1 cellular context compared by ENCODE assay signal in the genomic region with DNA sequence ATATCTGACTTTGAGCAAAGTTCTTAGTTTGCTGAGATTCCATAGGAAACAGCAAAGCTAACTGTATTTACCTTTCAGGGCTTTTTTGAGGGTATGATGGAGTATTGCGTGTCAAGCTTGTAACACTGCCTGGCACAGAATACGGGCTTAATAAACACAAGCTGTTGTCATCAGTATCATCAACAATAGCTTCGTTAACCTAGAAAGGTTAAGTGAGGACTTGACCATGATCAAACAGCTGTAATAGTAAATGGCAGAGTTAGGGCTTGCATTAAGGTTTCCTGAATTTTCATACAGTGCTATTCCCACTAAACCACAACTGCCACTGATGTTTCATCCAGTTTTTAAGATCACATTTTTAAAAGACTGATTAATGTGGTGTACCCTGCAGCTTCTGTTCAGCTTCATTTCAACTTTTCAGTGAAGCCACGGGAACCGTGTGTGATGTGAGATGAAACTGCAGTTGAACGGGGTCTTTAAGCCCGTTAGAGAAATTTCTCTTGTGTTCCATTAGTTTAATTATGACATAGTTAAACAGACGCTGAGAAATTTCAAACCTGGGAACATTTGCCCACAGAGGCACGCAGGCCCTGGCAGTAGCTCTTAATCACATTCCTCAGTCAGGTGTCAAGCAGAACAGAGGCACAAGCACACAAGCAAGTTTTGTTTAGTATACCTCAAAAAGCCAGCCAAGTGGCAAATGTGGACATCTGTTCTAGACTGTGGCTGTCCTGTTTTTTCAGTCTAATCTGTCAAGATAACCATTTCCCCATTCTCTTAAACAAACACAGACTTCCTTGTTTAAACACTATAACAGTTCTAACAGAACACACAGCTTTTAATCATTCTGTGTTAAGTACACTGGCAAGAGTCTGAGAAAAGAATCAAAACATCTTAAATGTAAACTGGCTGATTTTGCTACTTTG.
A peak's percentile ranks its signal among the peaks of the same experiment; 100 is the strongest.
TF ChIP-seq lines count a peak whose summit lies in the region.

No MANE protein-coding gene starts in this region.

TF ChIP-seq in HepG2, 621 proteins besides CTCF, POLR2A, EP300 and RAD21 (continued from another document and continues in another):
- TF ChIP-seq THYN1 (CRISPR knock-in tag; IDR thresholded peaks at IDR 0.05; ENCODE audit: borderline replicate concordance, low read depth) (0 out of 2 replicates have a peak, but pooled peaks have one; percentile 33), ZNF766 (CRISPR knock-in tag; IDR thresholded peaks at IDR 0.05; ENCODE audit: borderline replicate concordance) (no peak), SP1 (IDR thresholded peaks at IDR 0.05) (no peak), SP1 (CRISPR knock-in tag; IDR thresholded peaks at IDR 0.05) (no peak), ARNTL (CRISPR knock-in tag; IDR thresholded peaks at IDR 0.05) (peak; percentile 46; the same call in 1 of the 2 replicates), ZNF383 (CRISPR knock-in tag; IDR thresholded peaks at IDR 0.05; ENCODE audit: borderline replicate concordance) (no peak), ZNF205 (CRISPR knock-in tag; IDR thresholded peaks at IDR 0.05) (peak; percentile 19; the same call in 1 of the 2 replicates), TMF1 (CRISPR knock-in tag; IDR thresholded peaks at IDR 0.05; ENCODE audit: low read depth) (no peak), HDAC2 (CRISPR knock-in tag; IDR thresholded peaks at IDR 0.05) (peak; percentile 96), SP5 (CRISPR knock-in tag; IDR thresholded peaks at IDR 0.05; ENCODE audit: borderline replicate concordance, low read depth) (peak; percentile 43; the same call in 1 of the 2 replicates), MBD4 (IDR thresholded peaks at IDR 0.05; ENCODE audit: borderline replicate concordance, low read length) (peak; percentile 93; the same call in 1 of the 2 replicates), MTA3 (CRISPR knock-in tag; IDR thresholded peaks at IDR 0.05) (no peak), MTA1 (CRISPR knock-in tag; IDR thresholded peaks at IDR 0.05; ENCODE audit: borderline replicate concordance) (no peak), MYNN (CRISPR knock-in tag; IDR thresholded peaks at IDR 0.05; ENCODE audit: low read depth) (no peak), PAWR (CRISPR knock-in tag; IDR thresholded peaks at IDR 0.05; ENCODE audit: borderline replicate concordance) (no peak), ZBTB42 (CRISPR knock-in tag; IDR thresholded peaks at IDR 0.05) (no peak), ZNF138 (CRISPR knock-in tag; IDR thresholded peaks at IDR 0.05; ENCODE audit: low read depth) (no peak), PTBP1 (IDR thresholded peaks at IDR 0.05; ENCODE audit: low read depth, low read length, poor library complexity, severe bottlenecking) (no peak), SOX13 (IDR thresholded peaks at IDR 0.05) (peak; percentile 78), SOX13 (CRISPR knock-in tag; conservative IDR thresholded peaks at IDR 0.05 in 1 of 2, IDR thresholded peaks at IDR 0.05 in 1 of 2) (peak in 1 of 2 experiments; percentile 95; a peak in 2 of 4 replicates), ZNF17 (CRISPR knock-in tag; IDR thresholded peaks at IDR 0.05) (no peak), NFATC3 (CRISPR knock-in tag; IDR thresholded peaks at IDR 0.05) (0 out of 2 replicates have a peak, but pooled peaks have one; percentile 59), DNMT3B (CRISPR knock-in tag; conservative IDR thresholded peaks at IDR 0.05) (no peak; the same call in 1 of the 2 replicates), ZNF614 (CRISPR knock-in tag; IDR thresholded peaks at IDR 0.05; ENCODE audit: borderline replicate concordance) (peak; percentile 44; the same call in 1 of the 2 replicates), RFX3 (CRISPR knock-in tag; IDR thresholded peaks at IDR 0.05) (no peak), ADNP (CRISPR knock-in tag; IDR thresholded peaks at IDR 0.05) (no peak), GZF1 (CRISPR knock-in tag; IDR thresholded peaks at IDR 0.05) (no peak), ZNF230 (CRISPR knock-in tag; IDR thresholded peaks at IDR 0.05) (no peak), SOX5 (CRISPR knock-in tag; IDR thresholded peaks at IDR 0.05; ENCODE audit: borderline replicate concordance) (peak; percentile 93), ZSCAN29 (CRISPR knock-in tag; conservative IDR thresholded peaks at IDR 0.05) (peak; percentile 68; the same call in 1 of the 2 replicates), KLF12 (CRISPR knock-in tag; IDR thresholded peaks at IDR 0.05; ENCODE audit: borderline replicate concordance) (no peak), NFE2L1 (CRISPR knock-in tag; IDR thresholded peaks at IDR 0.05; ENCODE audit: borderline replicate concordance) (no peak), ARNT (IDR thresholded peaks at IDR 0.05) (no peak), ZNF792 (CRISPR knock-in tag; IDR thresholded peaks at IDR 0.05) (peak; percentile 70; the same call in 1 of the 2 replicates), ESRRA (CRISPR knock-in tag; IDR thresholded peaks at IDR 0.05; ENCODE audit: low read depth) (no peak), ZNF878 (CRISPR knock-in tag; IDR thresholded peaks at IDR 0.05) (peak; percentile 70; the same call in 1 of the 2 replicates), MIER3 (CRISPR knock-in tag; IDR thresholded peaks at IDR 0.05; ENCODE audit: borderline replicate concordance) (peak; percentile 67; the same call in 1 of the 2 replicates), JARID2 (CRISPR knock-in tag; IDR thresholded peaks at IDR 0.05; ENCODE audit: insufficient replicate concordance) (no peak), ZNF558 (CRISPR knock-in tag; IDR thresholded peaks at IDR 0.05; ENCODE audit: borderline replicate concordance) (no peak), SP140L (CRISPR knock-in tag; IDR thresholded peaks at IDR 0.05; ENCODE audit: borderline replicate concordance) (no peak), ELF4 (CRISPR knock-in tag; IDR thresholded peaks at IDR 0.05; ENCODE audit: borderline replicate concordance) (0 out of 2 replicates have a peak, but pooled peaks have one; percentile 66), CEBPG (CRISPR knock-in tag; IDR thresholded peaks at IDR 0.05) (peak; percentile 63), ZBTB7B (CRISPR knock-in tag; IDR thresholded peaks at IDR 0.05) (0 out of 2 replicates have a peak, but pooled peaks have one; percentile 32), ZNF530 (CRISPR knock-in tag; IDR thresholded peaks at IDR 0.05; ENCODE audit: low read depth) (no peak), KMT2B (CRISPR knock-in tag; IDR thresholded peaks at IDR 0.05) (peak; percentile 29; the same call in 1 of the 2 replicates), ELF1 (CRISPR knock-in tag; IDR thresholded peaks at IDR 0.05) (peak; percentile 63), HNF4G (IDR thresholded peaks at IDR 0.05; ENCODE audit: borderline replicate concordance, low read depth, low read length) (0 out of 2 replicates have a peak, but pooled peaks have one; percentile 3), HNF4G (CRISPR knock-in tag; IDR thresholded peaks at IDR 0.05; ENCODE audit: borderline replicate concordance, low read depth) (no peak), ZFP41 (CRISPR knock-in tag; IDR thresholded peaks at IDR 0.05; ENCODE audit: borderline replicate concordance) (no peak)
- TF ChIP-seq, protein P1, sequence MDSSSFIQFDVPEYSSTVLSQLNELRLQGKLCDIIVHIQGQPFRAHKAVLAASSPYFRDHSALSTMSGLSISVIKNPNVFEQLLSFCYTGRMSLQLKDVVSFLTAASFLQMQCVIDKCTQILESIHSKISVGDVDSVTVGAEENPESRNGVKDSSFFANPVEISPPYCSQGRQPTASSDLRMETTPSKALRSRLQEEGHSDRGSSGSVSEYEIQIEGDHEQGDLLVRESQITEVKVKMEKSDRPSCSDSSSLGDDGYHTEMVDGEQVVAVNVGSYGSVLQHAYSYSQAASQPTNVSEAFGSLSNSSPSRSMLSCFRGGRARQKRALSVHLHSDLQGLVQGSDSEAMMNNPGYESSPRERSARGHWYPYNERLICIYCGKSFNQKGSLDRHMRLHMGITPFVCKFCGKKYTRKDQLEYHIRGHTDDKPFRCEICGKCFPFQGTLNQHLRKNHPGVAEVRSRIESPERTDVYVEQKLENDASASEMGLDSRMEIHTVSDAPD (CRISPR knock-in tag; IDR thresholded peaks at IDR 0.05), result peak; percentile 81
- TF ChIP-seq, protein P2, sequence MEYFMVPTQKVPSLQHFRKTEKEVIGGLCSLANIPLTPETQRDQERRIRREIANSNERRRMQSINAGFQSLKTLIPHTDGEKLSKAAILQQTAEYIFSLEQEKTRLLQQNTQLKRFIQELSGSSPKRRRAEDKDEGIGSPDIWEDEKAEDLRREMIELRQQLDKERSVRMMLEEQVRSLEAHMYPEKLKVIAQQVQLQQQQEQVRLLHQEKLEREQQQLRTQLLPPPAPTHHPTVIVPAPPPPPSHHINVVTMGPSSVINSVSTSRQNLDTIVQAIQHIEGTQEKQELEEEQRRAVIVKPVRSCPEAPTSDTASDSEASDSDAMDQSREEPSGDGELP (IDR thresholded peaks at IDR 0.05; ENCODE audit: borderline replicate concordance, low read depth), result peak; percentile 78; the same call in 1 of the 2 replicates
- TF ChIP-seq, protein P3, sequence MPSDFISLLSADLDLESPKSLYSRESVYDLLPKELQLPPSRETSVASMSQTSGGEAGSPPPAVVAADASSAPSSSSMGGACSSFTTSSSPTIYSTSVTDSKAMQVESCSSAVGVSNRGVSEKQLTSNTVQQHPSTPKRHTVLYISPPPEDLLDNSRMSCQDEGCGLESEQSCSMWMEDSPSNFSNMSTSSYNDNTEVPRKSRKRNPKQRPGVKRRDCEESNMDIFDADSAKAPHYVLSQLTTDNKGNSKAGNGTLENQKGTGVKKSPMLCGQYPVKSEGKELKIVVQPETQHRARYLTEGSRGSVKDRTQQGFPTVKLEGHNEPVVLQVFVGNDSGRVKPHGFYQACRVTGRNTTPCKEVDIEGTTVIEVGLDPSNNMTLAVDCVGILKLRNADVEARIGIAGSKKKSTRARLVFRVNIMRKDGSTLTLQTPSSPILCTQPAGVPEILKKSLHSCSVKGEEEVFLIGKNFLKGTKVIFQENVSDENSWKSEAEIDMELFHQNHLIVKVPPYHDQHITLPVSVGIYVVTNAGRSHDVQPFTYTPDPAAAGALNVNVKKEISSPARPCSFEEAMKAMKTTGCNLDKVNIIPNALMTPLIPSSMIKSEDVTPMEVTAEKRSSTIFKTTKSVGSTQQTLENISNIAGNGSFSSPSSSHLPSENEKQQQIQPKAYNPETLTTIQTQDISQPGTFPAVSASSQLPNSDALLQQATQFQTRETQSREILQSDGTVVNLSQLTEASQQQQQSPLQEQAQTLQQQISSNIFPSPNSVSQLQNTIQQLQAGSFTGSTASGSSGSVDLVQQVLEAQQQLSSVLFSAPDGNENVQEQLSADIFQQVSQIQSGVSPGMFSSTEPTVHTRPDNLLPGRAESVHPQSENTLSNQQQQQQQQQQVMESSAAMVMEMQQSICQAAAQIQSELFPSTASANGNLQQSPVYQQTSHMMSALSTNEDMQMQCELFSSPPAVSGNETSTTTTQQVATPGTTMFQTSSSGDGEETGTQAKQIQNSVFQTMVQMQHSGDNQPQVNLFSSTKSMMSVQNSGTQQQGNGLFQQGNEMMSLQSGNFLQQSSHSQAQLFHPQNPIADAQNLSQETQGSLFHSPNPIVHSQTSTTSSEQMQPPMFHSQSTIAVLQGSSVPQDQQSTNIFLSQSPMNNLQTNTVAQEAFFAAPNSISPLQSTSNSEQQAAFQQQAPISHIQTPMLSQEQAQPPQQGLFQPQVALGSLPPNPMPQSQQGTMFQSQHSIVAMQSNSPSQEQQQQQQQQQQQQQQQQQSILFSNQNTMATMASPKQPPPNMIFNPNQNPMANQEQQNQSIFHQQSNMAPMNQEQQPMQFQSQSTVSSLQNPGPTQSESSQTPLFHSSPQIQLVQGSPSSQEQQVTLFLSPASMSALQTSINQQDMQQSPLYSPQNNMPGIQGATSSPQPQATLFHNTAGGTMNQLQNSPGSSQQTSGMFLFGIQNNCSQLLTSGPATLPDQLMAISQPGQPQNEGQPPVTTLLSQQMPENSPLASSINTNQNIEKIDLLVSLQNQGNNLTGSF (CRISPR knock-in tag; IDR thresholded peaks at IDR 0.05), result no peak
- TF ChIP-seq, protein P4, sequence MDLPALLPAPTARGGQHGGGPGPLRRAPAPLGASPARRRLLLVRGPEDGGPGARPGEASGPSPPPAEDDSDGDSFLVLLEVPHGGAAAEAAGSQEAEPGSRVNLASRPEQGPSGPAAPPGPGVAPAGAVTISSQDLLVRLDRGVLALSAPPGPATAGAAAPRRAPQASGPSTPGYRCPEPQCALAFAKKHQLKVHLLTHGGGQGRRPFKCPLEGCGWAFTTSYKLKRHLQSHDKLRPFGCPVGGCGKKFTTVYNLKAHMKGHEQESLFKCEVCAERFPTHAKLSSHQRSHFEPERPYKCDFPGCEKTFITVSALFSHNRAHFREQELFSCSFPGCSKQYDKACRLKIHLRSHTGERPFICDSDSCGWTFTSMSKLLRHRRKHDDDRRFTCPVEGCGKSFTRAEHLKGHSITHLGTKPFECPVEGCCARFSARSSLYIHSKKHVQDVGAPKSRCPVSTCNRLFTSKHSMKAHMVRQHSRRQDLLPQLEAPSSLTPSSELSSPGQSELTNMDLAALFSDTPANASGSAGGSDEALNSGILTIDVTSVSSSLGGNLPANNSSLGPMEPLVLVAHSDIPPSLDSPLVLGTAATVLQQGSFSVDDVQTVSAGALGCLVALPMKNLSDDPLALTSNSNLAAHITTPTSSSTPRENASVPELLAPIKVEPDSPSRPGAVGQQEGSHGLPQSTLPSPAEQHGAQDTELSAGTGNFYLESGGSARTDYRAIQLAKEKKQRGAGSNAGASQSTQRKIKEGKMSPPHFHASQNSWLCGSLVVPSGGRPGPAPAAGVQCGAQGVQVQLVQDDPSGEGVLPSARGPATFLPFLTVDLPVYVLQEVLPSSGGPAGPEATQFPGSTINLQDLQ (CRISPR knock-in tag; IDR thresholded peaks at IDR 0.05), result no peak
